Comparison of ENCODE assay signal across 9 cellular contexts in the genomic region with DNA sequence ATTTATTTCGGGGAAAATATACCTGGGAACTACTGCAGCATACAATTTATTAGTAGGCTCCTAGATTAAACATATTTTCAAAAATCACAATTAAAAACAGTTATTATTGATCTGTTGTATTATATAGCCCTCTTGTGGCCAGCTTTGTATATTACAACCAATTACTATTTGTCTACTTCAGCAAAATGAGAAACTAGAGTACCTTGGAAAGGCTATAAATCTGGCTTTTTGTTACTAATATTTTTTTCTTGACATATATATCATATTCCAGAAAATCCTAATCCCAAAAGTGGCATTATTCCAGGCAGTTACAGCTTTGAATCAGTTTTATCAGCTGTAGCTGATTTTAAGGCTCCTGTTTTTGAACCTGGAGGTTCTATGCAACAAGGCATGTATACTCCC.
DNase-seq lines count a peak whose midpoint lies in the region; ATAC-seq and TF ChIP-seq lines count a peak whose summit lies in the region.
"Had no signal": no experiment of that assay in that cellular context is flagged by ENCODE, and none has a peak within 500 bp of the region (broad histone marks: within the 10 kb centered on the region; RNA-seq: fewer than 3 reads in every experiment).

No MANE protein-coding gene starts in this region.

- CTCF ChIA-PET in activated naive CD4-positive, alpha-beta T cell treated with anti-CD3 and anti-CD28 coated beads for 36 hours (lab: Charles Lee), result interaction anchor here (0.5 to 1.5 kb wide), 6 partner anchors 14 to 476 kb away, joined by 3 to 5 read pairs (median 3); no protein-coding TSS in a partner anchor

- TF ChIP-seq CTCF in left ventricle myocardium inferior (IDR thresholded peaks at IDR 0.05; ENCODE audit: borderline replicate concordance) (peak; percentile 76), brain (conservative IDR thresholded peaks at IDR 0.05) (peak; percentile 81 to 88), lung (IDR thresholded peaks at IDR 0.05; ENCODE audit: control extremely low read depth, extremely low read depth) (peak; percentile 20)

- peaks cover 25% of the 10 kb centered on the region for H3K36me3 Mint-ChIP-seq in brain
- peaks cover 4% of the 10 kb centered on the region for H3K36me3 Mint-ChIP-seq in activated naive CD4-positive, alpha-beta T cell treated with anti-CD3 and anti-CD28 coated beads for 36 hours (ENCODE audit: low read depth)
- no peaks in the 10 kb centered on the region for H3K36me3 Mint-ChIP-seq in activated naive CD4-positive, alpha-beta T cell treated with anti-CD3 and anti-CD28 coated beads, Interleukin-2, amount 50 U/mL, for 72 hours

- no peaks in the 10 kb centered on the region for H3K9me3 ChIP-seq in left ventricle myocardium inferior (replicated peaks)
- H3K9me3 ChIP-seq in lung (ENCODE audit: control insufficient read depth in 2 of 2, insufficient read depth in 1 of 2, low read length in 1 of 2), result no peaks in the 10 kb centered on the region

- H3K36me3 ChIP-seq in left ventricle myocardium inferior (peaks cover 54% of the 10 kb centered on the region), lung (ENCODE audit: control insufficient read depth in 2 of 2, insufficient read depth in 2 of 2, low read length in 2 of 2) (peaks cover 4% of the 10 kb centered on the region in 2 donors)

- H3K4me1 ChIP-seq in left ventricle myocardium inferior, result no peaks in the 10 kb centered on the region
- no peaks in the 10 kb centered on the region for H3K4me1 ChIP-seq in lung (ENCODE audit: control insufficient read depth in 2 of 2, insufficient read depth in 2 of 2, low read length in 2 of 2)

- no peaks in the 10 kb centered on the region for H3K9me3 Mint-ChIP-seq in brain
- H3K9me3 Mint-ChIP-seq in activated naive CD4-positive, alpha-beta T cell treated with anti-CD3 and anti-CD28 coated beads for 36 hours, result no peaks in the 10 kb centered on the region
- H3K9me3 Mint-ChIP-seq in activated naive CD4-positive, alpha-beta T cell treated with anti-CD3 and anti-CD28 coated beads, Interleukin-2, amount 50 U/mL, for 72 hours, result no peaks in the 10 kb centered on the region
- H3K9me3 Mint-ChIP-seq: stimulated activated naive CD8-positive, alpha-beta T cell treated with anti-CD3 and anti-CD28 coated beads, Interleukin-15, Interleukin-2, amounts not matched to agents 100 ng/mL and 50 ng/mL, for 24 hours had no signal

- DNase-seq in left ventricle myocardium inferior (no peak), cardiac septum (ENCODE audit: low spot score) (no peak), NCI-H2227 treated with DMSO at 0.1 percent for 48 hours (lab: John Stamatoyannopoulos, UW) (peak; percentile 59), lung (ENCODE audit: low spot score) (no peak)
- DNase-seq in activated naive CD4-positive, alpha-beta T cell treated with anti-CD3 and anti-CD28 coated beads for 36 hours, result no peak
- DNase-seq in activated naive CD4-positive, alpha-beta T cell treated with anti-CD3 and anti-CD28 coated beads, Interleukin-2, amount 50 U/mL, for 16 hours, result no peak
- no peak for DNase-seq in activated naive CD4-positive, alpha-beta T cell treated with anti-CD3 and anti-CD28 coated beads, Interleukin-2, amount 50 U/mL, for 72 hours (ENCODE audit: low spot score in 2 of 2)

- WGBS in lung, 2 donors, result 68 to 70% methylated on average over 1 of the region's 1 CpG

- no peaks in the 10 kb centered on the region for H3K4me1 Mint-ChIP-seq in brain
- H3K4me1 Mint-ChIP-seq in activated naive CD4-positive, alpha-beta T cell treated with anti-CD3 and anti-CD28 coated beads for 36 hours (ENCODE audit: low read depth), result no peaks in the 10 kb centered on the region

- H3K4me3 ChIP-seq in left ventricle myocardium inferior (no peak overlapping the region), lung (no peak overlapping the region)

- no peak overlapping the region for H3K27ac Mint-ChIP-seq in brain
- no peak overlapping the region for H3K27ac Mint-ChIP-seq in activated naive CD4-positive, alpha-beta T cell treated with anti-CD3 and anti-CD28 coated beads for 36 hours
- no peak overlapping the region for H3K27ac Mint-ChIP-seq in activated naive CD4-positive, alpha-beta T cell treated with anti-CD3 and anti-CD28 coated beads, Interleukin-2, amount 50 U/mL, for 72 hours
- H3K27ac Mint-ChIP-seq: stimulated activated naive CD8-positive, alpha-beta T cell treated with anti-CD3 and anti-CD28 coated beads, Interleukin-15, Interleukin-2, amounts not matched to agents 100 ng/mL and 50 ng/mL, for 24 hours had no signal

- no peak for ATAC-seq in lung (ENCODE audit: insufficient read depth, low FRiP score)
- no peak for ATAC-seq in activated naive CD4-positive, alpha-beta T cell treated with anti-CD3 and anti-CD28 coated beads, Interleukin-2, amount 50 U/mL, for 72 hours

- no peak overlapping the region for H3K4me3 Mint-ChIP-seq in brain
- no peak overlapping the region for H3K4me3 Mint-ChIP-seq in activated naive CD4-positive, alpha-beta T cell treated with anti-CD3 and anti-CD28 coated beads for 36 hours
- H3K4me3 Mint-ChIP-seq: stimulated activated naive CD8-positive, alpha-beta T cell treated with anti-CD3 and anti-CD28 coated beads, Interleukin-15, Interleukin-2, amounts not matched to agents 100 ng/mL and 50 ng/mL, for 24 hours had no signal

- H3K27ac ChIP-seq in left ventricle myocardium inferior (replicated peaks), result no peak overlapping the region
- no peak overlapping the region for H3K27ac ChIP-seq in lung (ENCODE audit: low read depth in 1 of 2, low read length in 1 of 2)

- intact Hi-C loops in left ventricle myocardium inferior (cut with micrococcal nuclease) (loop anchor here (5.0 to 10.0 kb wide), 2 partner anchors 101 to 414 kb away; a partner anchor contains a TSS), cardiac septum (cut with DNase I) (loop anchor here (2.0 kb wide), 1 partner anchor 104 kb away; a partner anchor contains a TSS)
- intact Hi-C loops in activated naive CD4-positive, alpha-beta T cell treated with anti-CD3 and anti-CD28 coated beads for 36 hours (cut with micrococcal nuclease), result loop anchor here (1.0 to 10.0 kb wide), 6 partner anchors 104 to 824 kb away; a partner anchor contains a TSS

- no peaks in the 10 kb centered on the region for H3K27me3 ChIP-seq in left ventricle myocardium inferior (ENCODE audit: low read depth)
- H3K27me3 ChIP-seq in lung (ENCODE audit: control insufficient read depth, insufficient read depth), result no peaks in the 10 kb centered on the region

- peaks cover 3% of the 10 kb centered on the region for H3K27me3 Mint-ChIP-seq in brain
- H3K27me3 Mint-ChIP-seq in activated naive CD4-positive, alpha-beta T cell treated with anti-CD3 and anti-CD28 coated beads for 36 hours (ENCODE audit: low read depth), result no peaks in the 10 kb centered on the region
- H3K27me3 Mint-ChIP-seq: stimulated activated naive CD8-positive, alpha-beta T cell treated with anti-CD3 and anti-CD28 coated beads, Interleukin-15, Interleukin-2, amounts not matched to agents 100 ng/mL and 50 ng/mL, for 24 hours had no signal

Comparison
In these comparisons a context has a peak if more than half of its experiments do, and no peak if none do; other contexts are left out.
1. CTCF ChIP-seq: peak in every context shown above with its lines; median percentile 84 in brain; 76 in left ventricle myocardium inferior; 20 in lung.